ENCODE assay signal across 16 cellular contexts in genomic region chr9:95250462-95251058, GRCh38.
A peak's percentile ranks its signal among the peaks of the same experiment; 100 is the strongest.
DNase-seq lines count a peak whose midpoint lies in the region; TF ChIP-seq lines count a peak whose summit lies in the region.
"Had no signal": no experiment of that assay in that cellular context is flagged by ENCODE, and none has a peak within 500 bp of the region (broad histone marks: within the 10 kb centered on the region; RNA-seq: fewer than 3 reads in every experiment).

No MANE protein-coding gene starts in this region.

- H3K27me3 ChIP-seq in DOHH2 (ENCODE audit: control insufficient read depth, low read length), result no peaks in the 10 kb centered on the region
- H3K27me3 ChIP-seq in right atrium auricular region, result no peaks in the 10 kb centered on the region
- H3K27me3 ChIP-seq: BE2C, foreskin keratinocyte had no signal

- H3K4me1 ChIP-seq in DOHH2 (ENCODE audit: control insufficient read depth, low read length) (peaks cover 7% of the 10 kb centered on the region), right atrium auricular region (peaks cover 0 to 12% of the 10 kb centered on the region in 2 donors)
- H3K4me1 ChIP-seq: foreskin keratinocyte had no signal

- peak overlapping the region; percentile 61 for H3K27ac Mint-ChIP-seq in nephron progenitor cell
- H3K27ac Mint-ChIP-seq: activated naive CD4-positive, alpha-beta T cell treated with anti-CD3 and anti-CD28 coated beads, Interleukin-2, amount 50 U/mL, for 24 hours; stimulated activated effector memory CD8-positive, alpha-beta T cell treated with anti-CD3 and anti-CD28 coated beads, Interleukin-12 subunit alpha, Interleukin-12 subunit beta, amount 100 ng/mL, for 72 hours; T-helper 17 cell had no signal

- H3K4me2 ChIP-seq in DOHH2 (ENCODE audit: low read length), result peak overlapping the region; percentile 10; the same call in 1 of the 2 replicates

- no peak overlapping the region for H3K4me3 Mint-ChIP-seq in nephron progenitor cell
- H3K4me3 Mint-ChIP-seq: activated naive CD4-positive, alpha-beta T cell treated with anti-CD3 and anti-CD28 coated beads, Interleukin-2, amount 50 U/mL, for 24 hours; stimulated activated effector memory CD8-positive, alpha-beta T cell treated with anti-CD3 and anti-CD28 coated beads, Interleukin-12 subunit alpha, Interleukin-12 subunit beta, amount 100 ng/mL, for 72 hours; T-helper 17 cell had no signal

- peaks cover 24% of the 10 kb centered on the region for H3K36me3 Mint-ChIP-seq in nephron progenitor cell (ENCODE audit: low read depth)

- H3K36me3 ChIP-seq in DOHH2 (ENCODE audit: control insufficient read depth, low read length) (peaks cover 18% of the 10 kb centered on the region), SK-N-MC (ENCODE audit: insufficient read depth, low read length) (peaks cover 21% of the 10 kb centered on the region), right atrium auricular region (peaks cover 4% of the 10 kb centered on the region)
- H3K36me3 ChIP-seq: thoracic aorta had no signal

- H3K9me3 ChIP-seq in DOHH2 (ENCODE audit: control insufficient read depth, insufficient read depth, low read length), result no peaks in the 10 kb centered on the region
- no peaks in the 10 kb centered on the region for H3K9me3 ChIP-seq in SK-N-MC (ENCODE audit: low read depth, low read length)
- H3K9me3 ChIP-seq in right atrium auricular region, result no peaks in the 10 kb centered on the region
- H3K9me3 ChIP-seq: BE2C, thoracic aorta had no signal

- no peak for TF ChIP-seq CTCF in DOHH2 (IDR thresholded peaks at IDR 0.05; ENCODE audit: low read depth, low read length, poor library complexity, severe bottlenecking)
- no peak for TF ChIP-seq CTCF in nephron progenitor cell (IDR thresholded peaks at IDR 0.05)
- no peak for TF ChIP-seq CTCF in right atrium auricular region (IDR thresholded peaks at IDR 0.05)

- peaks cover 14% of the 10 kb centered on the region for H3K4me1 Mint-ChIP-seq in nephron progenitor cell
- H3K4me1 Mint-ChIP-seq: activated naive CD4-positive, alpha-beta T cell treated with anti-CD3 and anti-CD28 coated beads, Interleukin-2, amount 50 U/mL, for 24 hours had no signal

- H3K27ac ChIP-seq in DOHH2 (ENCODE audit: low read depth, low read length), result no peak overlapping the region
- peak overlapping the region; percentile 25 for H3K27ac ChIP-seq in SK-N-MC
- no peak overlapping the region for H3K27ac ChIP-seq in right atrium auricular region
- H3K27ac ChIP-seq: foreskin keratinocyte, thoracic aorta had no signal

- H3K4me3 ChIP-seq in DOHH2 (ENCODE audit: low read length) (no peak overlapping the region), SK-N-MC (peak overlapping the region; percentile 69), right atrium auricular region (no peak overlapping the region)
- H3K4me3 ChIP-seq: thoracic aorta had no signal

- no peaks in the 10 kb centered on the region for H3K79me2 ChIP-seq in DOHH2 (ENCODE audit: control insufficient read depth, low read length)

- no peaks in the 10 kb centered on the region for H3K9me2 ChIP-seq in DOHH2 (replicated peaks; ENCODE audit: control insufficient read depth, low read length)

- H3K9me3 Mint-ChIP-seq in nephron progenitor cell, result peaks cover 11% of the 10 kb centered on the region
- H3K9me3 Mint-ChIP-seq: activated naive CD4-positive, alpha-beta T cell treated with anti-CD3 and anti-CD28 coated beads, Interleukin-2, amount 50 U/mL, for 24 hours; stimulated activated effector memory CD8-positive, alpha-beta T cell treated with anti-CD3 and anti-CD28 coated beads, Interleukin-12 subunit alpha, Interleukin-12 subunit beta, amount 100 ng/mL, for 72 hours had no signal

- H4K20me1 ChIP-seq in DOHH2 (ENCODE audit: control insufficient read depth, insufficient read depth, low read depth, low read length), result no peaks in the 10 kb centered on the region

- H3F3A ChIP-seq in DOHH2 (ENCODE audit: control insufficient read depth, insufficient read depth), result no peaks in the 10 kb centered on the region

- H3K9ac ChIP-seq in SK-N-MC (ENCODE audit: insufficient read length), result no peak overlapping the region

- DNase-seq in NCI-H146 (lab: John Stamatoyannopoulos, UW) (peak; percentile 27), SK-N-MC (ENCODE audit: low read depth, low spot score) (peak; percentile 85), nephron progenitor cell (no peak), UCSD-AML1 (lab: John Stamatoyannopoulos, UW; ENCODE audit: unreplicated experiment) (no peak), right atrium auricular region (ENCODE audit: low spot score) (no peak), SIG-M5 treated with dmso at 0.1 percent for 504 hours (lab: John Stamatoyannopoulos, UW; ENCODE audit: unreplicated experiment) (no peak)
- DNase-seq: activated T-cell treated with anti-CD3 and anti-CD28 coated beads, Interleukin-2, amount 50 U/mL, for 48 hours; BE2C; foreskin keratinocyte; MM.1S; NCI-H446 treated with DMSO at 0.1 percent for 48 hours; T-helper 17 cell had no signal

- H3K27me3 Mint-ChIP-seq in nephron progenitor cell (ENCODE audit: low read depth, poor library complexity), result peaks cover 2% of the 10 kb centered on the region
- H3K27me3 Mint-ChIP-seq: activated naive CD4-positive, alpha-beta T cell treated with anti-CD3 and anti-CD28 coated beads, Interleukin-2, amount 50 U/mL, for 24 hours; T-helper 17 cell had no signal

Comparison
In these comparisons a context has a peak if more than half of its experiments do, and no peak if none do; other contexts are left out.
1. DNase-seq: peak in NCI-H146 (single experiment) and SK-N-MC (single experiment); none in nephron progenitor cell (single experiment), UCSD-AML1 (single experiment), right atrium auricular region (single experiment) and SIG-M5 treated with dmso at 0.1 percent for 504 hours (single experiment).